23 cellular contexts compared by ENCODE assay signal in the genomic region with DNA sequence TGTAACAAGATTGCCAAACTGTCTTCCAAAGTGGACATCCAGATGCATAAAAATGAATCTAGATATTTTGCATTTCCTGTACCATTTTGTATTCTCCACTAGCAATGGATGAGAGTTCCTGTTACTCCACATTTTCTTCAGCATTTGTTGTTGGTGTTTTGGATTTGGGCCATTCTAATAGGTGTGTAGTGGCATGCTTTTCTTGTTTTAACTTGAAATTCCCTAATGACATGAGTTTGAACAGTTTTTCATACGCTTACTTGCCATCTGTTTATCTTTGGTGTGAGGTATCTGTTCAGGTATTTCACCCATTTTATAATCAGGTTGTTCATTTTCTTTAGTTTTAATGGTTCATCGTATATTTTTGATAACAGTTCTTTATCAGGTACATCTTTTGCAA.
A peak's percentile ranks its signal among the peaks of the same experiment; 100 is the strongest.
DNase-seq lines count a peak whose midpoint lies in the region; ATAC-seq, FAIRE-seq and TF ChIP-seq lines count a peak whose summit lies in the region.
"Had no signal": no experiment of that assay in that cellular context is flagged by ENCODE, and none has a peak within 500 bp of the region (broad histone marks: within the 10 kb centered on the region; RNA-seq: fewer than 3 reads in every experiment).

No MANE protein-coding gene starts in this region.

- no peak for ATAC-seq in HG02884 (IDR thresholded peaks at IDR 0.05; ENCODE audit: unreplicated experiment)
- ATAC-seq: A549, HCT116 had no signal

- H3K9me3 ChIP-seq in keratinocyte (ENCODE audit: control insufficient read depth, low read depth, low read length) (no peaks in the 10 kb centered on the region), esophagus squamous epithelium (no peaks in the 10 kb centered on the region)
- H3K9me3 ChIP-seq: A549; BE2C; BLaER1 treated with 17β-estradiol and CSF1 and Interleukin-3, amounts not matched to agents 10 nM and 100 nM had no signal

- H3K4me3 ChIP-seq in epithelial cell of esophagus (ENCODE audit: low read length) (no peak overlapping the region), keratinocyte (ENCODE audit: control insufficient read depth in 2 of 3, extremely low read depth in 1 of 3, insufficient read depth in 2 of 3, low read depth in 1 of 3, low read length in 3 of 3) (no peak overlapping the region), esophagus squamous epithelium (no peak overlapping the region)
- H3K4me3 ChIP-seq: A549; BLaER1 treated with 17β-estradiol and CSF1 and Interleukin-3, amounts not matched to agents 10 nM and 100 nM; GM23248 had no signal

- dilution Hi-C loops in keratinocyte (cut with MboI; ENCODE audit: extremely low pct_ligation_motif_present, low sequenced_read_pairs), result no loop called here

- no peak overlapping the region for H2AFZ ChIP-seq in keratinocyte (ENCODE audit: control insufficient read depth, low read length)
- H2AFZ ChIP-seq: GM23248 had no signal

- H3K4me1 ChIP-seq in keratinocyte (ENCODE audit: control insufficient read depth, extremely low read depth, insufficient read depth, low read length) (peaks cover 10% of the 10 kb centered on the region), esophagus squamous epithelium (no peaks in the 10 kb centered on the region)
- H3K4me1 ChIP-seq: A549; BE2C; BLaER1 treated with 17β-estradiol and CSF1 and Interleukin-3, amounts not matched to agents 10 nM and 100 nM had no signal

- no peak overlapping the region for H3K9ac ChIP-seq in keratinocyte (ENCODE audit: control insufficient read depth, extremely low read depth, insufficient read depth, low read length)
- H3K9ac ChIP-seq: BLaER1 treated with 17β-estradiol and CSF1 and Interleukin-3, amounts not matched to agents 10 nM and 100 nM; GM23248 had no signal

- H4K20me1 ChIP-seq in keratinocyte (ENCODE audit: control insufficient read depth, extremely low read depth, insufficient read depth, low read length), result no peaks in the 10 kb centered on the region

- intact Hi-C loops in posterior vena cava (cut with DNase I) (no loop called here), esophagus squamous epithelium (cut with DNase I) (no loop called here)

- FAIRE-seq in GM12892 (lab: Jason Lieb, UNC) (peak; percentile 33), keratinocyte (lab: Jason Lieb, UNC) (peak; percentile 66)
- FAIRE-seq: A549, H1 had no signal

- H3K27ac ChIP-seq in keratinocyte (ENCODE audit: control insufficient read depth, insufficient read depth, low read length) (no peak overlapping the region), esophagus squamous epithelium (no peak overlapping the region)
- H3K27ac ChIP-seq: A549; BLaER1 treated with 17β-estradiol and CSF1 and Interleukin-3, amounts not matched to agents 10 nM and 100 nM; GM23248 had no signal

- H3K27me3 ChIP-seq in keratinocyte (ENCODE audit: control insufficient read depth, extremely low read depth, insufficient read depth, low read length) (no peaks in the 10 kb centered on the region), esophagus squamous epithelium (no peaks in the 10 kb centered on the region)
- H3K27me3 ChIP-seq: BE2C; BLaER1 treated with 17β-estradiol and CSF1 and Interleukin-3, amounts not matched to agents 10 nM and 100 nM had no signal

- no peaks in the 10 kb centered on the region for H3K9me1 ChIP-seq in keratinocyte (ENCODE audit: control insufficient read depth, extremely low read depth, insufficient read depth, low read length)

- no peak for TF ChIP-seq CTCF in epithelial cell of esophagus (IDR thresholded peaks at IDR 0.05; ENCODE audit: insufficient read depth, low read depth, low read length, missing control alignments)
- no peak for TF ChIP-seq CTCF in keratinocyte (optimal IDR thresholded peaks at IDR 0.05 in 1 of 3, IDR thresholded peaks at IDR 0.05 in 1 of 3, conservative IDR thresholded peaks at IDR 0.05 in 1 of 3; ENCODE audit: extremely low read depth in 1 of 3, insufficient read depth in 2 of 3, low read length in 3 of 3)
- TF ChIP-seq CTCF in esophagus squamous epithelium (IDR thresholded peaks at IDR 0.05), result no peak

- TF ChIP-seq POLR2A in GM12892 (IDR thresholded peaks at IDR 0.05; ENCODE audit: low read depth, low read length) (no peak), esophagus squamous epithelium (IDR thresholded peaks at IDR 0.05) (no peak)

- DNase-seq in NCI-H2171 treated with DMSO at 0.1 percent for 48 hours (lab: John Stamatoyannopoulos, UW), result peak; percentile 40
- DNase-seq in NCI-H2171 (lab: John Stamatoyannopoulos, UW), result no peak
- DNase-seq in GM12892 (ENCODE audit: insufficient read length), result no peak
- DNase-seq in epithelial cell of esophagus (ENCODE audit: low read depth), result peak; percentile 78
- no peak for DNase-seq in keratinocyte (ENCODE audit: low read depth, low spot score)
- no peak for DNase-seq in posterior vena cava (ENCODE audit: low spot score)
- DNase-seq in esophagus squamous epithelium (lab: John Stamatoyannopoulos, UW), result no peak
- DNase-seq: 8988T; ACHN; AML-193; BE2C; CD4-positive, alpha-beta T cell; CD8-positive, alpha-beta memory T cell; DMS53; DMS79 treated with DMSO at 0.1 percent for 48 hours; GF-D8; GM23248; H9 had no signal

- peaks cover 21% of the 10 kb centered on the region for H3K79me2 ChIP-seq in keratinocyte (ENCODE audit: control insufficient read depth, insufficient read depth, low read length)

- H3K36me3 ChIP-seq in keratinocyte (ENCODE audit: control insufficient read depth in 2 of 2, extremely low read depth in 1 of 2, insufficient read depth in 2 of 2, low read length in 2 of 2) (no peaks in the 10 kb centered on the region), esophagus squamous epithelium (no peaks in the 10 kb centered on the region)
- H3K36me3 ChIP-seq: BE2C had no signal

- H3K4me2 ChIP-seq in keratinocyte (ENCODE audit: control insufficient read depth, extremely low read depth, insufficient read depth, low read depth, low read length), result no peak overlapping the region
- H3K4me2 ChIP-seq: A549; BLaER1 treated with 17β-estradiol and CSF1 and Interleukin-3, amounts not matched to agents 10 nM and 100 nM had no signal

- WGBS in esophagus squamous epithelium, 2 donors, result 72 to 76% methylated on average over 2 of the region's 2 CpGs

Comparison
In these comparisons a context has a peak if more than half of its experiments do, and no peak if none do; other contexts are left out.
1. DNase-seq: peak in NCI-H2171 treated with DMSO at 0.1 percent for 48 hours (single experiment) and epithelial cell of esophagus (single experiment); none in NCI-H2171 (single experiment), GM12892 (single experiment), keratinocyte (single experiment), posterior vena cava (single experiment) and esophagus squamous epithelium (single experiment).